ENCODE assay signal across 35 cellular contexts in the genomic region with DNA sequence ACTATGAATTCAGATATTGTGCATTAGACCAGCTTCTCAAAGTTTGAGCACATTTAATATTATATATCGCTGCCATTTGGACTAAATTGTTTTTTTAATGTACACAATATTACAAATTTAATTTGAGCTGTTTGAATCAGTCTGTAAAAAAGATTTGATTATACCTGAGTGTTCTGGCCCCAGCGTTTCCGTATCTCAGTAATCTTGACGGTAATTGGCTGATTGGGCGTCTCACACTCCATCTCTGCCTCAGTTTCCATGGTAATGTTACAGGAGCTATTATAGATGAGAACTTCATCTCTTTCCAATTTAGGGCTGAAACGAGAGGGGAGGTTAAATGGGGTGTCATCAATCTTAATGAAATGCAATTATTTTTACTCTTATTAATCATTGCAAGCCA.
"Had no signal": no experiment of that assay in that cellular context is flagged by ENCODE, and none has a peak within 500 bp of the region (broad histone marks: within the 10 kb centered on the region; RNA-seq: fewer than 3 reads in every experiment).

No MANE protein-coding gene starts in this region.

- H3K27me3 ChIP-seq: MG63 had no signal

- H3K36me3 ChIP-seq: MG63 had no signal

- H3K27ac ChIP-seq: KMS-11 had no signal

- H3K4me2 ChIP-seq: KMS-11 had no signal

- DNase-seq: Karpas-422, Kasumi-1, KG1, MG63, MM.1S, MV-4-11, NCI-H1048, NCI-H1092, NCI-H1092 treated with DMSO at 0.1 percent for 48 hours, NCI-H1105, NCI-H1105 treated with DMSO at 0.1 percent for 48 hours, NCI-H1417, NCI-H1417 treated with DMSO at 0.1 percent for 48 hours, NCI-H1436, NCI-H1436 treated with DMSO at 0.1 percent for 48 hours, NCI-H146, NCI-H1694, NCI-H1694 treated with DMSO at 0.1 percent for 48 hours, NCI-H187, NCI-H187 treated with DMSO at 0.1 percent for 48 hours, NCI-H1930, NCI-H2029, NCI-H2029 treated with DMSO at 0.1 percent for 48 hours, NCI-H2081, NCI-H2081 treated with DMSO at 0.1 percent for 48 hours, NCI-H2107, NCI-H2171, NCI-H2171 treated with DMSO at 0.1 percent for 48 hours, NCI-H2227 treated with DMSO at 0.1 percent for 48 hours, NCI-H226, NCI-H345, NCI-H446, NCI-H446 treated with DMSO at 0.1 percent for 48 hours, NCI-H510A had no signal

- H3K9me3 ChIP-seq: MG63 had no signal

- H3K9ac ChIP-seq: KMS-11 had no signal

- H3K4me3 ChIP-seq: MG63 had no signal
